15 cellular contexts compared by ENCODE assay signal in genomic region chr14:102185360-102185759, GRCh38. TPM values are rescaled to one million over a fixed set of nuclear protein-coding genes. Genes with fewer than 3 reads are reported as not detected.
DNase-seq lines count a peak whose midpoint lies in the region; ATAC-seq and TF ChIP-seq lines count a peak whose summit lies in the region.
"Had no signal": no experiment of that assay in that cellular context is flagged by ENCODE, and none has a peak within 500 bp of the region (broad histone marks: within the 10 kb centered on the region; RNA-seq: fewer than 3 reads in every experiment).

No MANE protein-coding gene starts in this region.

- DNase-seq in D341Med (ENCODE audit: low spot score): peak; percentile 11
- DNase-seq in LNCaP clone FGC (ENCODE audit: low read depth): peak; percentile 91
- no peak for DNase-seq in mesothelial cell of epicardium (ENCODE audit: low spot score in 2 of 2, unreplicated experiment in 2 of 2)
- no peak for DNase-seq in cerebellar cortex (ENCODE audit: low spot score)
- no peak for DNase-seq in CD1c-positive myeloid dendritic cell (ENCODE audit: extremely low spot score)
- DNase-seq: activated T-cell treated with anti-CD3 and anti-CD28 coated beads for 4 hours; effector memory CD4-positive, alpha-beta T cell; HFFc6; NCI-H1436 treated with DMSO at 0.1 percent for 48 hours; right cardiac atrium; SK-N-SH had no signal

- H3K27ac Mint-ChIP-seq in activated naive CD8-positive, alpha-beta T cell: peak overlapping the region; percentile 92
- peak overlapping the region; percentile 31 for H3K27ac Mint-ChIP-seq in mesothelial cell of epicardium

- H3K36me3 Mint-ChIP-seq in activated naive CD8-positive, alpha-beta T cell: peaks cover 4% of the 10 kb centered on the region
- no peaks in the 10 kb centered on the region for H3K36me3 Mint-ChIP-seq in mesothelial cell of epicardium

- ATAC-seq in GM19455 (IDR thresholded peaks at IDR 0.05; ENCODE audit: unreplicated experiment): no peak
- no peak for ATAC-seq in HG03571 (IDR thresholded peaks at IDR 0.05; ENCODE audit: unreplicated experiment)
- ATAC-seq: right cardiac atrium had no signal

- TF ChIP-seq CTCF in LNCaP clone FGC (IDR thresholded peaks at IDR 0.05; ENCODE audit: control insufficient read depth, extremely low read depth, insufficient read depth) (peak; percentile 65), mesothelial cell of epicardium (IDR thresholded peaks at IDR 0.05; ENCODE audit: unreplicated experiment) (no peak)

- no peaks in the 10 kb centered on the region for H3K27me3 Mint-ChIP-seq in activated naive CD8-positive, alpha-beta T cell
- no peaks in the 10 kb centered on the region for H3K27me3 Mint-ChIP-seq in mesothelial cell of epicardium (ENCODE audit: low read depth)

- no peak overlapping the region for H3K4me3 Mint-ChIP-seq in activated naive CD8-positive, alpha-beta T cell
- H3K4me3 Mint-ChIP-seq in mesothelial cell of epicardium: no peak overlapping the region
- H3K4me3 Mint-ChIP-seq: CD14-positive monocyte, HFFc6 had no signal

- no peaks in the 10 kb centered on the region for H3K9me3 Mint-ChIP-seq in activated naive CD8-positive, alpha-beta T cell (ENCODE audit: low read depth)
- H3K9me3 Mint-ChIP-seq in mesothelial cell of epicardium: no peaks in the 10 kb centered on the region
- H3K9me3 Mint-ChIP-seq: CD14-positive monocyte, HFFc6 had no signal

- peaks cover 73% of the 10 kb centered on the region for H3K4me1 Mint-ChIP-seq in activated naive CD8-positive, alpha-beta T cell (ENCODE audit: low read depth)
- H3K4me1 Mint-ChIP-seq in mesothelial cell of epicardium: peaks cover 51% of the 10 kb centered on the region

- peak overlapping the region; percentile 23 for H3K4me3 ChIP-seq in LNCaP clone FGC (ENCODE audit: low read depth, low read length)

RNA-seq across cellular contexts. Expression of gene WDR20, which starts 45.7 kb away (rescaled TPM):
- total RNA-seq in mesothelial cell of epicardium: 39.2 to 41.5 TPM (median 39.5 TPM) in 3 replicates

Comparison
In these comparisons a context has a peak if more than half of its experiments do, and no peak if none do; other contexts are left out.
1. DNase-seq: peak in D341Med (single experiment) and LNCaP clone FGC (single experiment); none in mesothelial cell of epicardium (0 of 2), cerebellar cortex (single experiment) and CD1c-positive myeloid dendritic cell (single experiment).